Comparison of ENCODE assay signal across 8 cellular contexts in genomic region chr15:70488002-70488605, GRCh38.
DNase-seq lines count a peak whose midpoint lies in the region; ATAC-seq lines count a peak whose summit lies in the region.

No MANE protein-coding gene starts in this region.

- ATAC-seq in left ventricle myocardium superior: peak; percentile 69
- peak; percentile 66 for ATAC-seq in sciatic nerve
- no peak for ATAC-seq in GM18498 (IDR thresholded peaks at IDR 0.05; ENCODE audit: unreplicated experiment)
- ATAC-seq in HG03280 (IDR thresholded peaks at IDR 0.05; ENCODE audit: unreplicated experiment): no peak

- peak; percentile 22 for DNase-seq in DMS153 (lab: John Stamatoyannopoulos, UW)
- DNase-seq in Kasumi-1 (lab: John Stamatoyannopoulos, UW): peak; percentile 52 to 69
- peak; percentile 54 for DNase-seq in T follicular helper cell (ENCODE audit: low read depth)
- peak; percentile 63 for DNase-seq in amniotic epithelial cell (ENCODE audit: low read depth)
- DNase-seq in left ventricle myocardium superior: peak; percentile 80
- DNase-seq in sciatic nerve (ENCODE audit: low spot score): peak; percentile 88

- intact Hi-C loops in left ventricle myocardium superior (cut with micrococcal nuclease): loop anchor here (5.0 kb wide), 1 partner anchor 1011 kb away; no protein-coding TSS in a partner anchor
- intact Hi-C loops in sciatic nerve (cut with DNase I): loop anchor here (10.0 kb wide), 1 partner anchor 1013 kb away; no protein-coding TSS in a partner anchor

Comparison
In these comparisons a context has a peak if more than half of its experiments do, and no peak if none do; other contexts are left out.
1. DNase-seq: peak in every context shown above with its lines; median percentile 88 in sciatic nerve; 80 in left ventricle myocardium superior; 63 in amniotic epithelial cell; 60 in Kasumi-1; 54 in T follicular helper cell; 22 in DMS153.
2. ATAC-seq: peak in left ventricle myocardium superior (single experiment) and sciatic nerve (single experiment); none in GM18498 (single experiment) and HG03280 (single experiment).